39 cellular contexts compared by ENCODE assay signal in the genomic region with DNA sequence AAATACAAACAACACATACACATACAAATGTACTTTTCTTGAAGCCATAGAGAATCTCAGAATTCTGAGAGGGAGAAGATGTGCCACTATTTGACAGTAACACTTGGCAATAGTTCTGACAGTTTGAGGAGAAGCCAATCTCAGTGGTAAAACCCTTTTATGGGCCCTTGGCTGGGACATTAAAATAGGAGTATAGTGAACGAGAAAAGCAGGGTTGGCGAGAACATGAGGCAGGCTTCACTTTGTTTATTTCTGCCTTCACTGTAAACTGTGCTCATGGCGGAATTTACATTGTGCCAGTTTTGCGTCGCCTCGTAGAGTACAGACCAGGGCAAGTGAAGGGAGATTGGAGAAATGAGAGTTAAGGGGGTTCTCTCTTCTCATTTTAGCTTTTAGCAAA.
"Had no signal": no experiment of that assay in that cellular context is flagged by ENCODE, and none has a peak within 500 bp of the region (broad histone marks: within the 10 kb centered on the region; RNA-seq: fewer than 3 reads in every experiment).

No MANE protein-coding gene starts in this region.

- H3K27ac ChIP-seq: ascending aorta, brain microvascular endothelial cell, breast epithelium, WERI-Rb-1 had no signal

- H3K27me3 ChIP-seq: ascending aorta, brain microvascular endothelial cell, breast epithelium had no signal

- H3K36me3 Mint-ChIP-seq: activated CD8-positive, alpha-beta memory T cell treated with anti-CD3 and anti-CD28 coated beads, Interleukin-2, amount 10 ng/mL, durations not matched to agents 7 days and 5 days; activated naive CD4-positive, alpha-beta T cell treated with anti-CD3 and anti-CD28 coated beads, Interleukin-2, amount 10 ng/mL, durations not matched to agents 7 days and 5 days; activated naive CD4-positive, alpha-beta T cell treated with anti-CD3 and anti-CD28 coated beads, Interleukin-2, amount 50 U/mL, for 24 hours; activated naive CD8-positive, alpha-beta T cell; activated naive CD8-positive, alpha-beta T cell treated with anti-CD3 and anti-CD28 coated beads, Interleukin-2, amount 10 ng/mL, durations not matched to agents 7 days and 5 days; WTC11 had no signal

- H3K9me3 ChIP-seq: ascending aorta, breast epithelium had no signal

- H3K36me3 ChIP-seq: ascending aorta, brain microvascular endothelial cell, breast epithelium, WERI-Rb-1 had no signal

- DNase-seq: activated CD4-positive, alpha-beta memory T cell treated with anti-CD3 and anti-CD28 coated beads, Interleukin-2, amount 10 ng/mL, durations not matched to agents 7 days and 5 days; activated CD4-positive, alpha-beta T cell treated with anti-CD3 and anti-CD28 coated beads for 1 hour; activated CD4-positive, alpha-beta T cell treated with anti-CD3 and anti-CD28 coated beads for 36 hours; activated CD4-positive, alpha-beta T cell treated with anti-CD3 and anti-CD28 coated beads for 48 hours; activated CD4-positive, alpha-beta T cell treated with anti-CD3 and anti-CD28 coated beads, Interleukin-2, amount 10 ng/mL, durations not matched to agents 7 days and 5 days; activated CD4-positive, alpha-beta T cell treated with anti-CD3 and anti-CD28 coated beads, Interleukin-2, amount 50 U/mL, for 48 hours; activated CD4-positive, CD25-positive, alpha-beta regulatory T cell; activated CD8-positive, alpha-beta memory T cell treated with anti-CD3 and anti-CD28 coated beads for 24 hours; activated CD8-positive, alpha-beta memory T cell treated with anti-CD3 and anti-CD28 coated beads, Interleukin-2, amount 10 ng/mL, durations not matched to agents 7 days and 5 days; activated CD8-positive, alpha-beta memory T cell treated with anti-CD3 and anti-CD28 coated beads, Interleukin-2, amount 50 U/mL, for 48 hours; activated CD8-positive, alpha-beta T cell treated with anti-CD3 and anti-CD28 coated beads, Interleukin-2, amount 10 ng/mL, durations not matched to agents 7 days and 5 days; activated effector memory CD4-positive, alpha-beta T cell treated with Interleukin-2 at 50 U/mL for 16 hours; activated gamma-delta T cell; activated naive CD4-positive, alpha-beta T cell treated with anti-CD3 and anti-CD28 coated beads, Interleukin-2, amount 10 ng/mL, durations not matched to agents 7 days and 5 days; activated naive CD4-positive, alpha-beta T cell treated with Interleukin-2 at 50 U/mL for 16 hours; activated naive CD8-positive, alpha-beta T cell treated with anti-CD3 and anti-CD28 coated beads, Interleukin-2, amount 10 ng/mL, durations not matched to agents 7 days and 5 days; activated naive CD8-positive, alpha-beta T cell treated with anti-CD3 and anti-CD28 coated beads, Interleukin-2, amount 50 U/mL, for 24 hours; activated T-cell treated with anti-CD3 and anti-CD28 coated beads, Interleukin-2, amount 50 U/mL, for 24 hours; activated T-cell treated with anti-CD3 and anti-CD28 coated beads, Interleukin-2, amount 50 U/mL, for 48 hours; amygdala; anterior cingulate cortex; brain microvascular endothelial cell; caudate nucleus; cerebellar nuclear complex; T-helper 1 cell; T-helper 2 cell; T-helper 9 cell; WERI-Rb-1 had no signal

- H3K27ac Mint-ChIP-seq: activated CD4-positive, alpha-beta memory T cell treated with anti-CD3 and anti-CD28 coated beads, Interleukin-2, amount 10 ng/mL, durations not matched to agents 7 days and 5 days; activated CD4-positive, alpha-beta T cell treated with anti-CD3 and anti-CD28 coated beads for 36 hours; activated CD4-positive, alpha-beta T cell treated with anti-CD3 and anti-CD28 coated beads, Interleukin-2, amount 10 ng/mL, durations not matched to agents 7 days and 5 days; activated CD8-positive, alpha-beta memory T cell treated with anti-CD3 and anti-CD28 coated beads, Interleukin-2, amount 10 ng/mL, durations not matched to agents 7 days and 5 days; activated CD8-positive, alpha-beta T cell treated with anti-CD3 and anti-CD28 coated beads, Interleukin-2, amount 10 ng/mL, durations not matched to agents 7 days and 5 days; activated naive CD4-positive, alpha-beta T cell treated with anti-CD3 and anti-CD28 coated beads, Interleukin-2, amount 10 ng/mL, durations not matched to agents 7 days and 5 days; activated naive CD4-positive, alpha-beta T cell treated with anti-CD3 and anti-CD28 coated beads, Interleukin-2, amount 50 U/mL, for 24 hours; activated naive CD8-positive, alpha-beta T cell; activated naive CD8-positive, alpha-beta T cell treated with anti-CD3 and anti-CD28 coated beads, Interleukin-2, amount 10 ng/mL, durations not matched to agents 7 days and 5 days; activated naive CD8-positive, alpha-beta T cell treated with anti-CD3 and anti-CD28 coated beads, Interleukin-2, amount 50 U/mL, for 24 hours; activated T-cell treated with anti-CD3 and anti-CD28 coated beads, Interleukin-2, amount 50 U/mL, for 24 hours; activated T-helper 2 cell treated with anti-CD3 and anti-CD28 coated beads, Interferon-gamma antibody, Interleukin-2, Interleukin-4, amounts not matched to agents 10 μg/mL and 5 μg/mL and 100 μg/mL, durations not matched to agents 14 hours and 24 hours and 36 hours; T-helper 1 cell treated with Interleukin-12 subunit alpha and Interleukin-12 subunit beta and Interleukin-4 antibody, amounts not matched to agents 30 μg/mL and 1 μg/mL, for 36 hours; T-helper 2 cell treated with Interferon-gamma antibody and Interleukin-4, amounts not matched to agents 5 μg/mL and 100 μg/mL, for 36 hours; WTC11 had no signal

- H3K27me3 Mint-ChIP-seq: activated CD4-positive, alpha-beta memory T cell treated with anti-CD3 and anti-CD28 coated beads, Interleukin-2, amount 10 ng/mL, durations not matched to agents 7 days and 5 days; activated CD4-positive, alpha-beta T cell treated with anti-CD3 and anti-CD28 coated beads for 36 hours; activated CD4-positive, alpha-beta T cell treated with anti-CD3 and anti-CD28 coated beads, Interleukin-2, amount 10 ng/mL, durations not matched to agents 7 days and 5 days; activated CD8-positive, alpha-beta memory T cell treated with anti-CD3 and anti-CD28 coated beads, Interleukin-2, amount 10 ng/mL, durations not matched to agents 7 days and 5 days; activated naive CD4-positive, alpha-beta T cell treated with anti-CD3 and anti-CD28 coated beads, Interleukin-2, amount 10 ng/mL, durations not matched to agents 7 days and 5 days; activated naive CD8-positive, alpha-beta T cell treated with anti-CD3 and anti-CD28 coated beads, Interleukin-2, amount 10 ng/mL, durations not matched to agents 7 days and 5 days; central memory CD8-positive, alpha-beta T cell had no signal

- FAIRE-seq: TTC549 had no signal

- H3K4me1 Mint-ChIP-seq: activated CD4-positive, alpha-beta memory T cell treated with anti-CD3 and anti-CD28 coated beads, Interleukin-2, amount 10 ng/mL, durations not matched to agents 7 days and 5 days; activated CD4-positive, alpha-beta T cell treated with anti-CD3 and anti-CD28 coated beads for 36 hours; activated CD4-positive, alpha-beta T cell treated with anti-CD3 and anti-CD28 coated beads, Interleukin-2, amount 10 ng/mL, durations not matched to agents 7 days and 5 days; activated CD8-positive, alpha-beta memory T cell treated with anti-CD3 and anti-CD28 coated beads, Interleukin-2, amount 10 ng/mL, durations not matched to agents 7 days and 5 days; activated naive CD4-positive, alpha-beta T cell treated with anti-CD3 and anti-CD28 coated beads, Interleukin-2, amount 10 ng/mL, durations not matched to agents 7 days and 5 days; activated naive CD4-positive, alpha-beta T cell treated with anti-CD3 and anti-CD28 coated beads, Interleukin-2, amount 50 U/mL, for 24 hours; activated naive CD8-positive, alpha-beta T cell treated with anti-CD3 and anti-CD28 coated beads, Interleukin-2, amount 10 ng/mL, durations not matched to agents 7 days and 5 days; activated naive CD8-positive, alpha-beta T cell treated with anti-CD3 and anti-CD28 coated beads, Interleukin-2, amount 50 U/mL, for 24 hours; central memory CD8-positive, alpha-beta T cell had no signal

- ATAC-seq: activated CD4-positive, alpha-beta T cell treated with anti-CD3 and anti-CD28 coated beads for 36 hours; activated CD4-positive, CD25-positive, alpha-beta regulatory T cell treated with anti-CD3 and anti-CD28 coated beads, Interleukin-2, amount 50 U/mL, for 24 hours; activated CD8-positive, alpha-beta memory T cell treated with anti-CD3 and anti-CD28 coated beads, Interleukin-2, amount 10 ng/mL, durations not matched to agents 7 days and 5 days; activated CD8-positive, alpha-beta T cell treated with anti-CD3 and anti-CD28 coated beads, Interleukin-2, amount 10 ng/mL, durations not matched to agents 7 days and 5 days; activated naive CD8-positive, alpha-beta T cell treated with anti-CD3 and anti-CD28 coated beads, Interleukin-2, amount 50 U/mL, for 24 hours; WTC11 had no signal

- H3K4me1 ChIP-seq: ascending aorta, breast epithelium had no signal

- H3K4me3 ChIP-seq: ascending aorta, breast epithelium had no signal

- H3K4me3 Mint-ChIP-seq: activated CD4-positive, alpha-beta memory T cell treated with anti-CD3 and anti-CD28 coated beads, Interleukin-2, amount 10 ng/mL, durations not matched to agents 7 days and 5 days; activated CD4-positive, alpha-beta T cell treated with anti-CD3 and anti-CD28 coated beads for 36 hours; activated CD4-positive, alpha-beta T cell treated with anti-CD3 and anti-CD28 coated beads, Interleukin-2, amount 10 ng/mL, durations not matched to agents 7 days and 5 days; activated CD8-positive, alpha-beta memory T cell treated with anti-CD3 and anti-CD28 coated beads, Interleukin-2, amount 10 ng/mL, durations not matched to agents 7 days and 5 days; activated CD8-positive, alpha-beta T cell treated with anti-CD3 and anti-CD28 coated beads, Interleukin-2, amount 10 ng/mL, durations not matched to agents 7 days and 5 days; activated naive CD4-positive, alpha-beta T cell treated with anti-CD3 and anti-CD28 coated beads, Interleukin-2, amount 10 ng/mL, durations not matched to agents 7 days and 5 days; activated naive CD4-positive, alpha-beta T cell treated with anti-CD3 and anti-CD28 coated beads, Interleukin-2, amount 50 U/mL, for 24 hours; activated naive CD8-positive, alpha-beta T cell; activated naive CD8-positive, alpha-beta T cell treated with anti-CD3 and anti-CD28 coated beads, Interleukin-2, amount 10 ng/mL, durations not matched to agents 7 days and 5 days; activated naive CD8-positive, alpha-beta T cell treated with anti-CD3 and anti-CD28 coated beads, Interleukin-2, amount 50 U/mL, for 24 hours; activated T-cell treated with anti-CD3 and anti-CD28 coated beads, Interleukin-2, amount 50 U/mL, for 24 hours; central memory CD8-positive, alpha-beta T cell; T-helper 1 cell treated with Interleukin-12 subunit alpha and Interleukin-12 subunit beta and Interleukin-4 antibody, amounts not matched to agents 30 μg/mL and 1 μg/mL, for 36 hours; T-helper 2 cell treated with Interferon-gamma antibody and Interleukin-4, amounts not matched to agents 5 μg/mL and 100 μg/mL, for 36 hours; WTC11 had no signal

- H3K9me3 Mint-ChIP-seq: activated CD4-positive, alpha-beta memory T cell treated with anti-CD3 and anti-CD28 coated beads, Interleukin-2, amount 10 ng/mL, durations not matched to agents 7 days and 5 days; activated CD4-positive, alpha-beta T cell treated with anti-CD3 and anti-CD28 coated beads, Interleukin-2, amount 10 ng/mL, durations not matched to agents 7 days and 5 days; activated naive CD4-positive, alpha-beta T cell treated with anti-CD3 and anti-CD28 coated beads, Interleukin-2, amount 10 ng/mL, durations not matched to agents 7 days and 5 days; activated naive CD4-positive, alpha-beta T cell treated with anti-CD3 and anti-CD28 coated beads, Interleukin-2, amount 50 U/mL, for 24 hours; activated naive CD8-positive, alpha-beta T cell treated with anti-CD3 and anti-CD28 coated beads, Interleukin-2, amount 10 ng/mL, durations not matched to agents 7 days and 5 days; activated naive CD8-positive, alpha-beta T cell treated with anti-CD3 and anti-CD28 coated beads, Interleukin-2, amount 50 U/mL, for 24 hours; activated T-cell treated with anti-CD3 and anti-CD28 coated beads, Interleukin-2, amount 50 U/mL, for 24 hours; activated T-helper 2 cell treated with anti-CD3 and anti-CD28 coated beads, Interferon-gamma antibody, Interleukin-2, Interleukin-4, amounts not matched to agents 10 μg/mL and 5 μg/mL and 100 μg/mL, durations not matched to agents 14 hours and 24 hours and 36 hours; T-helper 1 cell treated with Interleukin-12 subunit alpha and Interleukin-12 subunit beta and Interleukin-4 antibody, amounts not matched to agents 30 μg/mL and 1 μg/mL, for 36 hours; T-helper 2 cell treated with Interferon-gamma antibody and Interleukin-4, amounts not matched to agents 5 μg/mL and 100 μg/mL, for 36 hours; WTC11 had no signal
